ENCODE assay signal across 1 cellular context in the genomic region with DNA sequence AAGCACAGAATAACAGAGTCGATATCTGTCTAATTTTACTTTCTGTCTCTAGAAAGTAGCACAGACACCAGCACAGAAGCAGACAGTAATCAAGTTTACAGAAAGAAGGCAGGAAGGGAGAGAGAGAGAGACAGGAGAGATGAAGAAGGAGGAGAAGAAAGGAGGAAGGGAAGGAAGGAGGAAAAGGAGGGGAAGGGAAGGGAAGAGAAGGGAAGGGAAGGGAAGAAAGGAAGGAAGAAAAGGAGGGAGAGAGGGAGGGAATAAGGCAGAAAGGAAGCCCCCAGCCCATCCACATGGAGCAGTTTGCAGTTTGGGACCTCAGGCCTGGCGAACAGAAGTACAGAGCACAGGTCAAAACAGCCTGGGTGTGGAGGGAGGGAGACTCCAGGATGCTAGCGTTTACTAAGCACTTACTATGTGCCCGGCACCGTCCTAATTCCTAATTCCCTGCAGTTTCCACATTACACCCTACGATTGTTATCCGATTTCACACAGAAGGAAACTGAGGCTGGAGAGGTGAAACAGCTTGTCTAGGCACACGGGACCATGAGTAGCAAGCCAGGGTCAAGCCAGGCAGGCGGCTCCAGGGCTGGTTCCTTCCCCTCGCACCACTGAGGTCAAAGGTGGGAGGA.
TF ChIP-seq lines count a peak whose summit lies in the region.

No MANE protein-coding gene starts in this region.

TF ChIP-seq in WTC11, 78 proteins besides CTCF, POLR2A, EP300 and RAD21 (continued from another document):
- TF ChIP-seq, protein P1, sequence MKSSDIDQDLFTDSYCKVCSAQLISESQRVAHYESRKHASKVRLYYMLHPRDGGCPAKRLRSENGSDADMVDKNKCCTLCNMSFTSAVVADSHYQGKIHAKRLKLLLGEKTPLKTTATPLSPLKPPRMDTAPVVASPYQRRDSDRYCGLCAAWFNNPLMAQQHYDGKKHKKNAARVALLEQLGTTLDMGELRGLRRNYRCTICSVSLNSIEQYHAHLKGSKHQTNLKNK (CRISPR knock-in tag; IDR thresholded peaks at IDR 0.05) = no peak
- TF ChIP-seq FOXJ3 (CRISPR knock-in tag; IDR thresholded peaks at IDR 0.05; ENCODE audit: borderline replicate concordance) = no peak
- TF ChIP-seq PRRX2 (CRISPR knock-in tag; IDR thresholded peaks at IDR 0.05) = no peak
